ENCODE assay signal across 21 cellular contexts in genomic region chr6:148893481-148893880, GRCh38.
DNase-seq lines count a peak whose midpoint lies in the region; ATAC-seq, FAIRE-seq and TF ChIP-seq lines count a peak whose summit lies in the region.
"Had no signal": no experiment of that assay in that cellular context is flagged by ENCODE, and none has a peak within 500 bp of the region (broad histone marks: within the 10 kb centered on the region; RNA-seq: fewer than 3 reads in every experiment).

No MANE protein-coding gene starts in this region.

- no peaks in the 10 kb centered on the region for H3K27me3 Mint-ChIP-seq in CD4-positive, alpha-beta T cell

- peaks cover 0 to 11% of the 10 kb centered on the region in 2 experiments; a peak in 2 of 5 replicates for H3K27me3 ChIP-seq in HepG2 (ENCODE audit: control insufficient read depth in 1 of 2, insufficient read depth in 2 of 2, low read length in 2 of 2)
- no peaks in the 10 kb centered on the region for H3K27me3 ChIP-seq in right lobe of liver
- no peaks in the 10 kb centered on the region for H3K27me3 ChIP-seq in keratinocyte (ENCODE audit: control insufficient read depth, extremely low read depth, insufficient read depth, low read length)
- no peaks in the 10 kb centered on the region for H3K27me3 ChIP-seq in CD4-positive, alpha-beta T cell (ENCODE audit: control insufficient read depth, insufficient read depth, low read length)

- no peaks in the 10 kb centered on the region for H3K36me3 Mint-ChIP-seq in CD4-positive, alpha-beta T cell (ENCODE audit: low read depth)
- H3K36me3 Mint-ChIP-seq: CD8-positive, alpha-beta T cell had no signal

- in situ Hi-C loops in HepG2 (cut with HindIII; ENCODE audit: extremely low pct_ligation_motif_present, low pct_unique_long_range_greater_than_20kb): no loop called here

- no peak for FAIRE-seq in HepG2 (lab: Jason Lieb, UNC)
- FAIRE-seq in keratinocyte (lab: Jason Lieb, UNC): peak; percentile 60
- FAIRE-seq: A549, GM12892, H1 had no signal

- H3K4me1 Mint-ChIP-seq in CD4-positive, alpha-beta T cell (ENCODE audit: low read depth): no peaks in the 10 kb centered on the region

- H3K79me2 ChIP-seq in HepG2 (ENCODE audit: insufficient read depth, low read length): no peaks in the 10 kb centered on the region
- no peaks in the 10 kb centered on the region for H3K79me2 ChIP-seq in keratinocyte (ENCODE audit: control insufficient read depth, insufficient read depth, low read length)

- H4K20me1 ChIP-seq in HepG2 (ENCODE audit: insufficient read depth, low read length) (no peaks in the 10 kb centered on the region), keratinocyte (ENCODE audit: control insufficient read depth, extremely low read depth, insufficient read depth, low read length) (no peaks in the 10 kb centered on the region)

- H3K9me3 Mint-ChIP-seq in CD4-positive, alpha-beta T cell: no peaks in the 10 kb centered on the region
- H3K9me3 Mint-ChIP-seq: CD8-positive, alpha-beta T cell had no signal

- POLR2A ChIA-PET in HepG2 (lab: Yijun Ruan, JAX): no interaction called here
- POLR2A ChIA-PET in CD4-positive, alpha-beta T cell (lab: Charles Lee): no interaction called here

- DNase-seq in HepG2 (ENCODE audit: low spot score) (no peak), right lobe of liver (no peak), ecto neural progenitor cell (ENCODE audit: low spot score) (peak; percentile 13), keratinocyte (ENCODE audit: low read depth, low spot score) (no peak)
- DNase-seq in CD4-positive, alpha-beta T cell: no peak
- DNase-seq: 8988T; ACHN; C1 segment of cervical spinal cord; Caco-2; CD8-positive, alpha-beta T cell; DMS153; DND-41; GF-D8; GM23248; H7; HCEC 1CT had no signal

- WGBS in HepG2 (ENCODE audit: low lambda C conversion rate): 32% methylated on average over 2 of the region's 2 CpGs
- 100% methylated on average over 1 of the region's 2 CpGs for WGBS in right lobe of liver (ENCODE audit: insufficient coverage, low coverage, low lambda C conversion rate, missing lambda C conversion rate)

- ATAC-seq in HepG2 (no peak), right lobe of liver (no peak), HG03097 (IDR thresholded peaks at IDR 0.05; ENCODE audit: low FRiP score, unreplicated experiment) (no peak), HG03565 (IDR thresholded peaks at IDR 0.05; ENCODE audit: unreplicated experiment) (no peak)
- ATAC-seq in CD4-positive, alpha-beta T cell (ENCODE audit: poor library complexity): no peak
- ATAC-seq: A549; CD8-positive, alpha-beta T cell had no signal

- H3K4me1 ChIP-seq in HepG2 (ENCODE audit: insufficient read depth, low read length) (peaks cover 19% of the 10 kb centered on the region), right lobe of liver (peaks cover 0 to 21% (median 5%) of the 10 kb centered on the region in 4 donors), keratinocyte (ENCODE audit: control insufficient read depth, extremely low read depth, insufficient read depth, low read length) (peaks cover 6% of the 10 kb centered on the region)
- H3K4me1 ChIP-seq: A549, Caco-2 had no signal

- dilution Hi-C loops in keratinocyte (cut with MboI; ENCODE audit: extremely low pct_ligation_motif_present, low sequenced_read_pairs): no loop called here

- H3K9ac ChIP-seq in HepG2 (ENCODE audit: insufficient read depth, low read depth, low read length) (no peak overlapping the region), keratinocyte (ENCODE audit: control insufficient read depth, extremely low read depth, insufficient read depth, low read length) (no peak overlapping the region)
- H3K9ac ChIP-seq: GM23248 had no signal

- H2AFZ ChIP-seq in HepG2 (ENCODE audit: low read length) (no peak overlapping the region), keratinocyte (ENCODE audit: control insufficient read depth, low read length) (no peak overlapping the region)
- H2AFZ ChIP-seq: GM23248 had no signal

- H3K9me3 ChIP-seq in HepG2 (ENCODE audit: low read length) (no peaks in the 10 kb centered on the region), right lobe of liver (peaks cover 0 to 3% (median 1%) of the 10 kb centered on the region in 4 donors), keratinocyte (ENCODE audit: control insufficient read depth, low read depth, low read length) (no peaks in the 10 kb centered on the region)
- H3K9me3 ChIP-seq in CD4-positive, alpha-beta T cell (ENCODE audit: control insufficient read depth, low read length): no peaks in the 10 kb centered on the region
- H3K9me3 ChIP-seq: A549, Caco-2 had no signal

- TF ChIP-seq POLR2A in HepG2 (IDR thresholded peaks at IDR 0.05; ENCODE audit: insufficient read depth in 1 of 2, low read depth in 2 of 2, low read length in 2 of 2): no peak
- no peak for TF ChIP-seq POLR2A in right lobe of liver (IDR thresholded peaks at IDR 0.05)

- H3K9me1 ChIP-seq in keratinocyte (ENCODE audit: control insufficient read depth, extremely low read depth, insufficient read depth, low read length): no peaks in the 10 kb centered on the region

- no peak overlapping the region for H3K4me2 ChIP-seq in HepG2 (ENCODE audit: low read depth, low read length)
- H3K4me2 ChIP-seq in keratinocyte (ENCODE audit: control insufficient read depth, extremely low read depth, insufficient read depth, low read depth, low read length): no peak overlapping the region
- H3K4me2 ChIP-seq: A549 had no signal

- no peak overlapping the region for H3K4me3 ChIP-seq in HepG2 (replicated peaks in 1 of 3; ENCODE audit: insufficient read depth in 1 of 3, low read depth in 2 of 3, low read length in 3 of 3)
- H3K4me3 ChIP-seq in right lobe of liver: no peak overlapping the region
- H3K4me3 ChIP-seq in keratinocyte (ENCODE audit: control insufficient read depth in 2 of 3, extremely low read depth in 1 of 3, insufficient read depth in 2 of 3, low read depth in 1 of 3, low read length in 3 of 3): no peak overlapping the region
- H3K4me3 ChIP-seq: A549, GM23248 had no signal

- CTCF ChIA-PET in HepG2 (lab: Yijun Ruan, JAX; ENCODE audit: low intra/inter-chr PET ratio, low total read pairs): no interaction called here
- CTCF ChIA-PET in CD4-positive, alpha-beta T cell (lab: Charles Lee): no interaction called here

- TF ChIP-seq CTCF in HepG2 (CRISPR knock-in tag; IDR thresholded peaks at IDR 0.05) (no peak), right lobe of liver (IDR thresholded peaks at IDR 0.05) (no peak), keratinocyte (optimal IDR thresholded peaks at IDR 0.05 in 1 of 3, IDR thresholded peaks at IDR 0.05 in 1 of 3, conservative IDR thresholded peaks at IDR 0.05 in 1 of 3; ENCODE audit: extremely low read depth in 1 of 3, insufficient read depth in 2 of 3, low read length in 3 of 3) (no peak)
- no peak for TF ChIP-seq CTCF in CD4-positive, alpha-beta T cell (IDR thresholded peaks at IDR 0.05)

- H3K27ac ChIP-seq in HepG2 (ENCODE audit: extremely low read length, insufficient read depth, low read length): no peak overlapping the region
- no peak overlapping the region for H3K27ac ChIP-seq in right lobe of liver
- no peak overlapping the region for H3K27ac ChIP-seq in keratinocyte (ENCODE audit: control insufficient read depth, insufficient read depth, low read length)
- no peak overlapping the region for H3K27ac ChIP-seq in CD4-positive, alpha-beta T cell (ENCODE audit: low read depth, low read length)
- H3K27ac ChIP-seq: A549, GM23248 had no signal

- TF ChIP-seq EP300 in HepG2 (IDR thresholded peaks at IDR 0.05; ENCODE audit: low read depth in 2 of 2, low read length in 2 of 2) (no peak), HepG2 (CRISPR knock-in tag; IDR thresholded peaks at IDR 0.05; ENCODE audit: borderline replicate concordance) (no peak)

- BruUV-seq in HepG2 (replicated peaks; lab: Mats Ljungman, UMichigan): no TSS peak

- H3K27ac Mint-ChIP-seq in CD4-positive, alpha-beta T cell: no peak overlapping the region
- H3K27ac Mint-ChIP-seq: CD8-positive, alpha-beta T cell had no signal

- TF ChIP-seq RAD21 in HepG2 (CRISPR knock-in tag; IDR thresholded peaks at IDR 0.05): no peak

- H3K36me3 ChIP-seq in HepG2 (replicated peaks in 1 of 2; ENCODE audit: control insufficient read depth in 1 of 2, insufficient read depth in 2 of 2, low read length in 2 of 2) (no peaks in the 10 kb centered on the region), right lobe of liver (no peaks in the 10 kb centered on the region), keratinocyte (ENCODE audit: control insufficient read depth in 2 of 2, extremely low read depth in 1 of 2, insufficient read depth in 2 of 2, low read length in 2 of 2) (no peaks in the 10 kb centered on the region)

- intact Hi-C loops in HepG2 (cut with micrococcal nuclease; ENCODE audit: unreplicated experiment): no loop called here
- intact Hi-C loops in right lobe of liver (cut with DNase I): no loop called here
- intact Hi-C loops in CD4-positive, alpha-beta T cell (cut with DNase I, micrococcal nuclease): no loop called here

- no peak overlapping the region for H3K4me3 Mint-ChIP-seq in CD4-positive, alpha-beta T cell
- H3K4me3 Mint-ChIP-seq: CD8-positive, alpha-beta T cell had no signal

TF ChIP-seq in HepG2, 621 proteins besides CTCF, POLR2A, EP300 and RAD21 (continues in another document):
- TF ChIP-seq ZNF512B (CRISPR knock-in tag; IDR thresholded peaks at IDR 0.05; ENCODE audit: borderline replicate concordance): no peak
